ENCODE assay signal across 14 cellular contexts in genomic region chr9:138021251-138022056, GRCh38.
A peak's percentile ranks its signal among the peaks of the same experiment; 100 is the strongest.
DNase-seq lines count a peak whose midpoint lies in the region; ATAC-seq, FAIRE-seq and TF ChIP-seq lines count a peak whose summit lies in the region.
"Had no signal": no experiment of that assay in that cellular context is flagged by ENCODE, and none has a peak within 500 bp of the region (broad histone marks: within the 10 kb centered on the region; RNA-seq: fewer than 3 reads in every experiment).

No MANE protein-coding gene starts in this region.

- no peak for TF ChIP-seq CTCF in HepG2 (CRISPR knock-in tag; IDR thresholded peaks at IDR 0.05)
- TF ChIP-seq CTCF in right lobe of liver (IDR thresholded peaks at IDR 0.05) = no peak
- TF ChIP-seq CTCF in K562 (IDR thresholded peaks at IDR 0.05 in 2 of 3, conservative IDR thresholded peaks at IDR 0.05 in 1 of 3; ENCODE audit: insufficient read depth in 2 of 3, low read depth in 1 of 3, low read length in 3 of 3) = no peak
- no peak for TF ChIP-seq CTCF in nephron (IDR thresholded peaks at IDR 0.05; ENCODE audit: unreplicated experiment in 3 of 3)

- H3K9me3 ChIP-seq in HepG2 (ENCODE audit: low read length) (no peaks in the 10 kb centered on the region), right lobe of liver (no peaks in the 10 kb centered on the region), K562 (replicated peaks; ENCODE audit: control insufficient read depth, insufficient read depth, low read depth, low read length) (no peaks in the 10 kb centered on the region)
- H3K9me3 ChIP-seq: BE2C had no signal

- H3K27me3 Mint-ChIP-seq in nephron (ENCODE audit: low read depth) = peaks cover 61% of the 10 kb centered on the region

- POLR2A ChIA-PET in HepG2 (lab: Yijun Ruan, JAX) (no interaction called here), K562 (lab: Yijun Ruan, JAX) (no interaction called here)

- ATAC-seq in HepG2 (peak; percentile 15; the same call in 1 of the 3 replicates), right lobe of liver (no peak), K562 (no peak; the same call in 2 of the 3 replicates), GM21737 (IDR thresholded peaks at IDR 0.05; ENCODE audit: unreplicated experiment) (no peak), HG02938 (IDR thresholded peaks at IDR 0.05; ENCODE audit: unreplicated experiment) (no peak)

- H3K27me3 ChIP-seq in HepG2 (ENCODE audit: control insufficient read depth in 1 of 2, insufficient read depth in 2 of 2, low read length in 2 of 2) (peaks cover 3 to 44% of the 10 kb centered on the region in 2 experiments), right lobe of liver (peaks cover 0 to 11% of the 10 kb centered on the region in 2 donors), K562 (ENCODE audit: control insufficient read depth in 2 of 2, insufficient read depth in 2 of 2, low read length in 2 of 2) (peaks cover 7 to 49% of the 10 kb centered on the region in 2 experiments; a peak in 4 of 5 replicates)
- H3K27me3 ChIP-seq: BE2C had no signal

- BruUV-seq in HepG2 (replicated peaks; lab: Mats Ljungman, UMichigan) (no TSS peak), K562 (replicated peaks; lab: Mats Ljungman, UMichigan) (no TSS peak)

- no peak overlapping the region for H3K4me3 ChIP-seq in HepG2 (replicated peaks in 1 of 3; ENCODE audit: insufficient read depth in 1 of 3, low read depth in 2 of 3, low read length in 3 of 3)
- H3K4me3 ChIP-seq in right lobe of liver = no peak overlapping the region
- H3K4me3 ChIP-seq in K562 = no peak overlapping the region

- H3K79me2 ChIP-seq in HepG2 (ENCODE audit: insufficient read depth, low read length) (no peaks in the 10 kb centered on the region), K562 (ENCODE audit: control insufficient read depth, insufficient read depth, low read length) (no peaks in the 10 kb centered on the region)

- no peaks in the 10 kb centered on the region for H3K9me3 Mint-ChIP-seq in nephron
- H3K9me3 Mint-ChIP-seq: CD4-positive, alpha-beta memory T cell; H9; IgD-negative memory B cell had no signal

- H3K9ac ChIP-seq in HepG2 (ENCODE audit: insufficient read depth, low read depth, low read length) (no peak overlapping the region), K562 (ENCODE audit: insufficient read depth in 1 of 2, low read depth in 2 of 2, low read length in 2 of 2) (no peak overlapping the region)

- no peak for TF ChIP-seq EP300 in HepG2 (IDR thresholded peaks at IDR 0.05; ENCODE audit: low read depth in 2 of 2, low read length in 2 of 2)
- TF ChIP-seq EP300 in HepG2 (CRISPR knock-in tag; IDR thresholded peaks at IDR 0.05; ENCODE audit: borderline replicate concordance) = no peak
- no peak for TF ChIP-seq EP300 in K562 (IDR thresholded peaks at IDR 0.05; ENCODE audit: low read length)

- H2AFZ ChIP-seq in HepG2 (ENCODE audit: low read length) (no peak overlapping the region), K562 (ENCODE audit: low read depth, low read length) (no peak overlapping the region)

- DNase-seq in HepG2 (ENCODE audit: low spot score) = no peak
- no peak for DNase-seq in right lobe of liver
- peak in 1 of 4 experiments; percentile 2 for DNase-seq in K562 (ENCODE audit: extremely low read depth in 1 of 4, low spot score in 3 of 4)
- no peak for DNase-seq in foreskin melanocyte
- DNase-seq: BE2C; NCI-H187 treated with DMSO at 0.1 percent for 48 hours; NK-92 treated with Interleukin-12 subunit alpha and Interleukin-12 subunit beta, amount 100 ng/mL, for 24 hours had no signal

- 36% methylated on average over 7 of the region's 15 CpGs for WGBS in HepG2 (ENCODE audit: low lambda C conversion rate)
- WGBS in right lobe of liver (ENCODE audit: insufficient coverage, low coverage, low lambda C conversion rate, missing lambda C conversion rate) = 52% methylated on average over 6 of the region's 15 CpGs
- WGBS in K562 (ENCODE audit: insufficient coverage, low coverage, missing lambda C conversion rate) = 4% methylated on average over 15 of the region's 15 CpGs

- H3K4me1 Mint-ChIP-seq in nephron = no peaks in the 10 kb centered on the region

- CTCF ChIA-PET in HepG2 (lab: Yijun Ruan, JAX; ENCODE audit: low intra/inter-chr PET ratio, low total read pairs) = no interaction called here
- CTCF ChIA-PET in K562 (lab: Yijun Ruan, JAX; ENCODE audit: low intra/inter-chr PET ratio) = no interaction called here

- intact Hi-C loops in HepG2 (cut with micrococcal nuclease; ENCODE audit: unreplicated experiment) (no loop called here), right lobe of liver (cut with DNase I) (loop anchor here in 1 of 2 donors (10.0 kb wide), 1 partner anchor 63 kb away; no protein-coding TSS in a partner anchor), K562 (cut with micrococcal nuclease) (no loop called here)

- H3K4me1 ChIP-seq in HepG2 (ENCODE audit: insufficient read depth, low read length) = no peaks in the 10 kb centered on the region
- H3K4me1 ChIP-seq in right lobe of liver = no peaks in the 10 kb centered on the region
- H3K4me1 ChIP-seq in K562 (replicated peaks in 1 of 2; ENCODE audit: control insufficient read depth in 2 of 2, insufficient read depth in 2 of 2, low read length in 2 of 2) = peaks cover 0 to 21% of the 10 kb centered on the region in 2 experiments; a peak in 2 of 5 replicates
- H3K4me1 ChIP-seq: BE2C had no signal

- no peaks in the 10 kb centered on the region for H3K9me1 ChIP-seq in K562 (ENCODE audit: control insufficient read depth, insufficient read depth, low read length)

- TF ChIP-seq RAD21 in HepG2 (CRISPR knock-in tag; IDR thresholded peaks at IDR 0.05) = no peak
- TF ChIP-seq RAD21 in K562 (CRISPR knock-in tag; conservative IDR thresholded peaks at IDR 0.05 in 1 of 2, IDR thresholded peaks at IDR 0.05 in 1 of 2) = no peak

- no peaks in the 10 kb centered on the region for H3K36me3 ChIP-seq in HepG2 (replicated peaks in 1 of 2; ENCODE audit: control insufficient read depth in 1 of 2, insufficient read depth in 2 of 2, low read length in 2 of 2)
- H3K36me3 ChIP-seq in right lobe of liver = no peaks in the 10 kb centered on the region
- H3K36me3 ChIP-seq in K562 (ENCODE audit: control insufficient read depth, insufficient read depth, low read length) = no peaks in the 10 kb centered on the region
- H3K36me3 ChIP-seq: BE2C had no signal

- no peak for FAIRE-seq in HepG2 (lab: Jason Lieb, UNC)
- FAIRE-seq in K562 (lab: Jason Lieb, UNC) = no peak
- FAIRE-seq: GM19239 had no signal

- H3K4me2 ChIP-seq in HepG2 (ENCODE audit: low read depth, low read length) (no peak overlapping the region), K562 (ENCODE audit: insufficient read depth, low read length) (no peak overlapping the region)

- in situ Hi-C loops in HepG2 (cut with HindIII; ENCODE audit: extremely low pct_ligation_motif_present, low pct_unique_long_range_greater_than_20kb) = no loop called here
- in situ Hi-C loops in K562 (cut with MboI) = no loop called here

- no peak overlapping the region for H3K27ac Mint-ChIP-seq in nephron
- H3K27ac Mint-ChIP-seq: CD4-positive, alpha-beta memory T cell; H9 had no signal

- TF ChIP-seq POLR2A in HepG2 (IDR thresholded peaks at IDR 0.05; ENCODE audit: insufficient read depth in 1 of 2, low read depth in 2 of 2, low read length in 2 of 2) (no peak), right lobe of liver (IDR thresholded peaks at IDR 0.05) (no peak), K562 (conservative IDR thresholded peaks at IDR 0.05) (no peak)

- H4K20me1 ChIP-seq in HepG2 (ENCODE audit: insufficient read depth, low read length) = no peaks in the 10 kb centered on the region
- H4K20me1 ChIP-seq in K562 (replicated peaks; ENCODE audit: control insufficient read depth, insufficient read depth, low read length) = no peaks in the 10 kb centered on the region

- peak overlapping the region in 2 of 3 experiments; percentile 41 to 44 for H3K4me3 Mint-ChIP-seq in nephron

- H3K27ac ChIP-seq in HepG2 (ENCODE audit: extremely low read length, insufficient read depth, low read length) (no peak overlapping the region), right lobe of liver (no peak overlapping the region), K562 (ENCODE audit: extremely low read depth, low read depth, low read length) (no peak overlapping the region)

- no peaks in the 10 kb centered on the region for H3K36me3 Mint-ChIP-seq in nephron (ENCODE audit: low read depth)
- H3K36me3 Mint-ChIP-seq: CD4-positive, alpha-beta memory T cell; IgD-negative memory B cell had no signal

TF ChIP-seq in K562, 482 proteins besides CTCF, POLR2A, EP300 and RAD21:
- TF ChIP-seq SPI1 (IDR thresholded peaks at IDR 0.05; ENCODE audit: borderline replicate concordance, low read depth, low read length) (peak; percentile 65), MTA3 (IDR thresholded peaks at IDR 0.05; ENCODE audit: borderline replicate concordance) (no peak)
